8 cellular contexts compared by ENCODE assay signal in the genomic region with DNA sequence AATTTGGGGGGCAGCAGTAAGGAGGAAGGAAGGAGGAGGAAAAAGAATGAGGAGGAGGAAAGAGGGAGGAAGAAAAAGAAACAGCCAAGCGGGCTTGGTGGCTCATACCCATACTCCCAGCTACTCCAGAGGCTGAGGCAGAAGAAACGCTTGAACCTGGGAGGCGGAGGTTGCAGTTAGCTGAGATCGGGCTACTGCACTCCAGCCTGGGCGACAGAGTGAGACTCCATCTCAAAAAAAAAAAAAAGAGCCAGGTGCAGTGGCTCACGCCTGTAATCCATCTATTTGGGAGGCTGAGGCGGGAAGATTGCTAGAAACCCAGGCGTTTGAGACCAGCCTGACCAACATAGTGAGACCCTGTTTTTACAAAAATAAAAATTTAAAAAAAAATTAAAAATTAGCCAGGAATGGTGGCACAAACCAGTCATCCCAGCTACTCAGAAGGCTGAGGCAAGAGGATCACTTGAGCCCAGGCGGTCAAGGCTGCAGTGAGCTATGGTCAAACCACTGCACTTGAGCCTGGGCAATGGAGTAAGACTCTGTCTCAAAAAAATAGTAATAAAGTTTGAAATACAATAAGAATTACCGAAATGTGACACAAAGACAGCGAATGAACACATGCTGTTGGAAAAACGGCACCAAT.
A peak's percentile ranks its signal among the peaks of the same experiment; 100 is the strongest.
DNase-seq lines count a peak whose midpoint lies in the region; ATAC-seq and TF ChIP-seq lines count a peak whose summit lies in the region.

No MANE protein-coding gene starts in this region.

- DNase-seq in choroid plexus epithelial cell (ENCODE audit: low read depth), result no peak
- no peak for DNase-seq in DMS153 treated with DMSO at 0.1 percent for 48 hours (lab: John Stamatoyannopoulos, UW; ENCODE audit: unreplicated experiment)

- H2AFZ ChIP-seq in neuron (ENCODE audit: low read depth, low read length), result peak overlapping the region; percentile 39

- TF ChIP-seq CTCF in GM12875 (IDR thresholded peaks at IDR 0.05; ENCODE audit: borderline replicate concordance, insufficient read depth, low read depth, low read length) (no peak), choroid plexus epithelial cell (conservative IDR thresholded peaks at IDR 0.05; ENCODE audit: low read depth, low read length) (no peak)

- H3K9me3 ChIP-seq in KOPT-K1 (ENCODE audit: insufficient read depth, low read length, poor library complexity, severe bottlenecking) (no peaks in the 10 kb centered on the region), neuron (ENCODE audit: low read length) (no peaks in the 10 kb centered on the region)

- peaks cover 4% of the 10 kb centered on the region for H3K4me1 ChIP-seq in neuron (ENCODE audit: insufficient read depth, low read length)

- ATAC-seq in GM19324 (IDR thresholded peaks at IDR 0.05; ENCODE audit: low FRiP score, unreplicated experiment) (no peak), HG03039 (IDR thresholded peaks at IDR 0.05; ENCODE audit: unreplicated experiment) (no peak), HG02840 (IDR thresholded peaks at IDR 0.05; ENCODE audit: low FRiP score, unreplicated experiment) (no peak)

- H3K27me3 ChIP-seq in neuron (ENCODE audit: insufficient read depth, low read length), result no peaks in the 10 kb centered on the region

- H3K4me3 ChIP-seq in GM12875 (ENCODE audit: low read depth, low read length) (peak overlapping the region; percentile 49), choroid plexus epithelial cell (ENCODE audit: low read depth, low read length) (peak overlapping the region; percentile 57), neuron (ENCODE audit: low read length) (peak overlapping the region; percentile 41)

- peak overlapping the region; percentile 59 for H3K27ac ChIP-seq in KOPT-K1 (ENCODE audit: low read depth, low read length, poor library complexity, severe bottlenecking)

- H3K36me3 ChIP-seq in KOPT-K1 (ENCODE audit: insufficient read depth, low read length) (no peaks in the 10 kb centered on the region), neuron (ENCODE audit: insufficient read depth, low read length) (no peaks in the 10 kb centered on the region)
